8 cellular contexts compared by ENCODE assay signal in genomic region chr1:113928129-113928949, GRCh38. TPM values are rescaled to one million over a fixed set of nuclear protein-coding genes. Genes with fewer than 3 reads are reported as not detected.
A peak's percentile ranks its signal among the peaks of the same experiment; 100 is the strongest.
DNase-seq lines count a peak whose midpoint lies in the region; ATAC-seq and TF ChIP-seq lines count a peak whose summit lies in the region.

No MANE protein-coding gene starts in this region.

- H3K27ac Mint-ChIP-seq in HFFc6 (peak overlapping the region; percentile 99), T-cell (peak overlapping the region; percentile 98 to 99), osteocyte (ENCODE audit: unreplicated experiment) (peak overlapping the region; percentile 99)

- TF ChIP-seq CTCF in HFFc6 (IDR thresholded peaks at IDR 0.05) (no peak), fibroblast of mammary gland (conservative IDR thresholded peaks at IDR 0.05; ENCODE audit: control insufficient read depth, insufficient read depth, low read depth, low read length) (no peak), osteocyte (IDR thresholded peaks at IDR 0.05) (no peak)

- ATAC-seq in T-cell (replicated peaks in 1 of 4) (no peak), HG02610 (IDR thresholded peaks at IDR 0.05; ENCODE audit: unreplicated experiment) (no peak)

- no peak for DNase-seq in HFFc6
- no peak for DNase-seq in T-cell
- no peak for DNase-seq in fibroblast of mammary gland (ENCODE audit: low read depth)
- no peak for DNase-seq in osteocyte (ENCODE audit: extremely low spot score, unreplicated experiment)
- DNase-seq in activated CD4-positive, CD25-positive, alpha-beta regulatory T cell treated with anti-CD3 and anti-CD28 coated beads, Interleukin-2, amount 50 U/mL, for 72 hours = no peak
- DNase-seq in COR-L47 (lab: John Stamatoyannopoulos, UW) = no peak

- H3K4me3 Mint-ChIP-seq in HFFc6 (peak overlapping the region; percentile 99), T-cell (peak overlapping the region; percentile 89 to 97 (median 96)), osteocyte (ENCODE audit: unreplicated experiment) (peak overlapping the region; percentile 97)

- H3K9ac ChIP-seq in ES-I3 (ENCODE audit: low read depth, low read length) = peak overlapping the region; percentile 68; the same call in 1 of the 2 replicates

- CTCF ChIA-PET in T-cell (lab: Charles Lee) = interaction anchor here (0.6 to 6.2 kb wide), 13 partner anchors 11 to 116 kb away, joined by 3 to 86 read pairs (median 4); partner anchors contain the start of genes AP4B1 (in 1 of the 2), DCLRE1B (in 1 of the 2) and RSBN1 (in 1 of the 2)

- H3K27me3 Mint-ChIP-seq in HFFc6 (ENCODE audit: insufficient read depth) (peaks cover 12% of the 10 kb centered on the region), T-cell (no peaks in the 10 kb centered on the region), osteocyte (ENCODE audit: unreplicated experiment) (peaks cover 11% of the 10 kb centered on the region)

- H3K4me1 Mint-ChIP-seq in HFFc6 (ENCODE audit: low read depth) (peaks cover 46% of the 10 kb centered on the region), T-cell (peaks cover 44 to 53% (median 46%) of the 10 kb centered on the region in 3 donors), osteocyte (ENCODE audit: unreplicated experiment) (peaks cover 42% of the 10 kb centered on the region)

- POLR2A ChIA-PET in T-cell (lab: Charles Lee) = interaction anchor here (0.6 to 9.2 kb wide), 22 partner anchors 10 to 798 kb away, joined by 3 to 221 read pairs (median 4); partner anchors contain the start of genes AP4B1 (in 2 of the 2), DCLRE1B (in 1 of the 2) and RSBN1 (in 1 of the 2)

- H3K9me3 ChIP-seq in ES-I3 (ENCODE audit: control insufficient read depth, insufficient read depth, low read length) = no peaks in the 10 kb centered on the region

- no peaks in the 10 kb centered on the region for H3K36me3 ChIP-seq in ES-I3 (ENCODE audit: insufficient read depth, low read length)

- 0 out of 2 replicates have a peak, but pooled peaks cover 2% of the 10 kb centered on the region for H3K4me1 ChIP-seq in ES-I3 (ENCODE audit: insufficient read depth, low read length)

- peak overlapping the region; percentile 81 for H3K4me3 ChIP-seq in fibroblast of mammary gland (ENCODE audit: control insufficient read depth, low read depth, low read length)

- peaks cover 2% of the 10 kb centered on the region; the same call in 1 of the 2 replicates for H3K36me3 Mint-ChIP-seq in HFFc6 (ENCODE audit: low read depth)
- H3K36me3 Mint-ChIP-seq in T-cell = peaks cover 6% of the 10 kb centered on the region
- no peaks in the 10 kb centered on the region for H3K36me3 Mint-ChIP-seq in osteocyte (ENCODE audit: unreplicated experiment)

- H3K9me3 Mint-ChIP-seq in HFFc6 = no peaks in the 10 kb centered on the region
- no peaks in the 10 kb centered on the region for H3K9me3 Mint-ChIP-seq in T-cell
- no peaks in the 10 kb centered on the region for H3K9me3 Mint-ChIP-seq in osteocyte (ENCODE audit: unreplicated experiment)

RNA-seq across cellular contexts. Expression of gene HIPK1, which starts 0.8 kb away (rescaled TPM):
- total RNA-seq in HFFc6 (2021; fragmentation: NEBNext Ultra II Directional; extraction: Animal tissue kit (Norgen Biotek cat#: 25700)) = 10 to 100 TPM; 34.6 to 49.1 (median 38.7) TPM
- 100 to 1,000 TPM in 4 of 5 donors, 10 to 100 TPM in 1; 99.5 to 189 (median 103) TPM for total RNA-seq in T-cell
- 61.1 and 62.5 TPM in 2 replicates for total RNA-seq in osteocyte

RNA-seq across cellular contexts. Expression of gene DCLRE1B, which starts 23.2 kb away (rescaled TPM):
- 1 to 10 TPM; 5.7 to 9.9 (median 8.8) TPM for total RNA-seq in HFFc6 (2021; fragmentation: NEBNext Ultra II Directional; extraction: Animal tissue kit (Norgen Biotek cat#: 25700))
- total RNA-seq in T-cell (1 to 10 TPM; 5.6 to 6.1 (median 5.9) TPM), osteocyte (8.6 and 10.0 TPM in 2 replicates)

RNA-seq across cellular contexts. Expression of gene AP4B1, which starts 23.7 kb away (rescaled TPM):
- total RNA-seq in HFFc6 (2021; fragmentation: NEBNext Ultra II Directional; extraction: Animal tissue kit (Norgen Biotek cat#: 25700)) = 10 to 100 TPM; 12.6 to 14.0 (median 13.3) TPM
- total RNA-seq in T-cell = 10 to 100 TPM; 57.8 to 66.4 (median 61.5) TPM
- 15.3 and 19.7 TPM in 2 replicates for total RNA-seq in osteocyte

RNA-seq across cellular contexts. Expression of gene BCL2L15, which starts 41.0 kb away (rescaled TPM):
- total RNA-seq in HFFc6 (2021; fragmentation: NEBNext Ultra II Directional; extraction: Animal tissue kit (Norgen Biotek cat#: 25700)) = under 1 TPM in 2 of 6 experiments, not detected in 4; 0.41 to 0.59 TPM
- 1 to 10 TPM; 1.2 to 5.8 (median 1.7) TPM for total RNA-seq in T-cell
- 0.81 and 1.6 TPM in 2 replicates for total RNA-seq in osteocyte

RNA-seq across cellular contexts. Expression of gene OLFML3, which starts 50.9 kb away (rescaled TPM):
- 100 to 1,000 TPM in 4 of 6 experiments, 10 to 100 TPM in 2; 66.4 to 130 (median 123) TPM for total RNA-seq in HFFc6 (2021; fragmentation: NEBNext Ultra II Directional; extraction: Animal tissue kit (Norgen Biotek cat#: 25700))
- total RNA-seq in T-cell (1 to 10 TPM in 1 of 5 donors, under 1 TPM in 4; 0.23 to 1.2 (median 0.63) TPM), osteocyte (36.5 and 37.0 TPM in 2 replicates)
